In genomic region chr4:184396001-184396400, GRCh38 we compare ENCODE assay signal across 10 cellular contexts.
A peak's percentile ranks its signal among the peaks of the same experiment; 100 is the strongest.
DNase-seq lines count a peak whose midpoint lies in the region; ATAC-seq and TF ChIP-seq lines count a peak whose summit lies in the region.
"Had no signal": no experiment of that assay in that cellular context is flagged by ENCODE, and none has a peak within 500 bp of the region (broad histone marks: within the 10 kb centered on the region; RNA-seq: fewer than 3 reads in every experiment).

No MANE protein-coding gene starts in this region.

- no peaks in the 10 kb centered on the region for H4K20me1 ChIP-seq in GM23248 (ENCODE audit: insufficient read depth)

- in situ Hi-C loops in GM23248 (cut with MboI), result no loop called here

- peaks cover 13% of the 10 kb centered on the region for H3F3A ChIP-seq in GM23248 (ENCODE audit: insufficient read depth)

- H3K27ac ChIP-seq in GM23248, result no peak overlapping the region
- H3K27ac ChIP-seq: hepatocyte had no signal

- no peak overlapping the region for H2AFZ ChIP-seq in GM23248
- H2AFZ ChIP-seq: hepatocyte had no signal

- H3K9me2 ChIP-seq in GM23248 (ENCODE audit: insufficient read depth), result no peaks in the 10 kb centered on the region

- intact Hi-C loops in mucosa of descending colon (cut with DNase I, micrococcal nuclease), result no loop called here

- H3K9me3 ChIP-seq in mucosa of descending colon, result no peaks in the 10 kb centered on the region
- H3K9me3 ChIP-seq in GM23248 (ENCODE audit: low read depth), result no peaks in the 10 kb centered on the region

- H3K4me1 ChIP-seq in mucosa of descending colon (ENCODE audit: low read depth) (peaks cover 3% of the 10 kb centered on the region), GM23248 (ENCODE audit: insufficient read depth) (peaks cover 9% of the 10 kb centered on the region)

- H3K4me3 ChIP-seq in mucosa of descending colon (no peak overlapping the region), GM23248 (no peak overlapping the region)
- H3K4me3 ChIP-seq: hepatocyte had no signal

- H3K36me3 ChIP-seq in mucosa of descending colon (ENCODE audit: low read depth) (peaks cover 5% of the 10 kb centered on the region), GM23248 (ENCODE audit: low read depth) (peaks cover 11% of the 10 kb centered on the region; the same call in 1 of the 2 replicates)

- no peak for TF ChIP-seq CTCF in mucosa of descending colon (IDR thresholded peaks at IDR 0.05)

- no peak for DNase-seq in mucosa of descending colon
- no peak for DNase-seq in NCI-H446 (lab: John Stamatoyannopoulos, UW)
- no peak for DNase-seq in D341Med (ENCODE audit: low spot score)
- no peak for DNase-seq in GM23248
- no peak for DNase-seq in HCEC 1CT
- DNase-seq: activated CD4-positive, alpha-beta T cell treated with anti-CD3 and anti-CD28 coated beads for 4 hours had no signal

- peak; percentile 78 for ATAC-seq in GM18520 (IDR thresholded peaks at IDR 0.05; ENCODE audit: unreplicated experiment)
- ATAC-seq in GM21576 (IDR thresholded peaks at IDR 0.05; ENCODE audit: unreplicated experiment), result peak; percentile 83
- ATAC-seq in HG03575 (IDR thresholded peaks at IDR 0.05; ENCODE audit: extremely low read depth, insufficient number of reproducible peaks, low FRiP score, unreplicated experiment), result peak; percentile 82
- peak; percentile 53 for ATAC-seq in mucosa of descending colon

- no peak overlapping the region for H3K4me2 ChIP-seq in GM23248 (ENCODE audit: unreplicated experiment)
- H3K4me2 ChIP-seq: hepatocyte had no signal

- 97 to 98% methylated on average over 13 to 14 of the region's 14 CpGs for WGBS in GM23248 (ENCODE audit: low coverage in 1 of 2, low lambda C conversion rate in 2 of 2, missing lambda C conversion rate in 2 of 2), 2 experiments

- no peaks in the 10 kb centered on the region for H3K79me2 ChIP-seq in GM23248 (ENCODE audit: insufficient read depth)
- H3K79me2 ChIP-seq: hepatocyte had no signal

- H3K9ac ChIP-seq in GM23248, result no peak overlapping the region

- H3K27me3 ChIP-seq in GM23248 (replicated peaks; ENCODE audit: insufficient read depth), result no peaks in the 10 kb centered on the region
- H3K27me3 ChIP-seq: hepatocyte had no signal
